17 cellular contexts compared by ENCODE assay signal in genomic region chr1:93630168-93630567, GRCh38.
"Had no signal": no experiment of that assay in that cellular context is flagged by ENCODE, and none has a peak within 500 bp of the region (broad histone marks: within the 10 kb centered on the region; RNA-seq: fewer than 3 reads in every experiment).

No MANE protein-coding gene starts in this region.

- H3K27me3 Mint-ChIP-seq: activated CD4-positive, alpha-beta memory T cell treated with anti-CD3 and anti-CD28 coated beads, Interleukin-2, amount 10 ng/mL, durations not matched to agents 7 days and 5 days; activated CD4-positive, alpha-beta T cell treated with anti-CD3 and anti-CD28 coated beads, Interleukin-2, amount 10 ng/mL, durations not matched to agents 7 days and 5 days; activated T-cell treated with anti-CD3 and anti-CD28 coated beads, Interleukin-2, amount 50 U/mL, for 24 hours; stimulated activated naive CD8-positive, alpha-beta T cell treated with anti-CD3 and anti-CD28 coated beads, Interleukin-15, amount 100 ng/mL, for 72 hours had no signal

- DNase-seq: activated CD4-positive, alpha-beta T cell treated with anti-CD3 and anti-CD28 coated beads for 1 hour; activated CD8-positive, alpha-beta memory T cell treated with anti-CD3 and anti-CD28 coated beads, Interleukin-2, amount 50 U/mL, for 48 hours; activated naive CD4-positive, alpha-beta T cell; activated T-cell treated with anti-CD3 and anti-CD28 coated beads, Interleukin-2, amount 50 U/mL, for 24 hours; effector CD8-positive, alpha-beta T cell; left ventricle myocardium inferior had no signal

- H3K27ac Mint-ChIP-seq: activated CD4-positive, alpha-beta memory T cell treated with anti-CD3 and anti-CD28 coated beads, Interleukin-2, amount 10 ng/mL, durations not matched to agents 7 days and 5 days; activated CD4-positive, alpha-beta T cell treated with anti-CD3 and anti-CD28 coated beads, Interleukin-2, amount 10 ng/mL, durations not matched to agents 7 days and 5 days; activated naive CD4-positive, alpha-beta T cell treated with anti-CD3 and anti-CD28 coated beads, Interleukin-2, amount 50 U/mL, for 72 hours; activated T-cell treated with anti-CD3 and anti-CD28 coated beads, Interleukin-2, amount 50 U/mL, for 24 hours; nephron progenitor cell; stimulated activated effector memory CD8-positive, alpha-beta T cell treated with anti-CD3 and anti-CD28 coated beads, Interleukin-12 subunit alpha, Interleukin-12 subunit beta, amount 100 ng/mL, for 72 hours; stimulated activated naive CD8-positive, alpha-beta T cell treated with anti-CD3 and anti-CD28 coated beads, Interleukin-15, amount 100 ng/mL, for 72 hours; WTC11 had no signal

- H3K4me1 Mint-ChIP-seq: activated CD4-positive, alpha-beta T cell treated with anti-CD3 and anti-CD28 coated beads, Interleukin-2, amount 10 ng/mL, durations not matched to agents 7 days and 5 days; stimulated activated naive CD8-positive, alpha-beta T cell treated with anti-CD3 and anti-CD28 coated beads, Interleukin-15, amount 100 ng/mL, for 72 hours had no signal

- H3K4me3 Mint-ChIP-seq: activated CD4-positive, alpha-beta memory T cell treated with anti-CD3 and anti-CD28 coated beads, Interleukin-2, amount 10 ng/mL, durations not matched to agents 7 days and 5 days; activated CD4-positive, alpha-beta T cell treated with anti-CD3 and anti-CD28 coated beads, Interleukin-2, amount 10 ng/mL, durations not matched to agents 7 days and 5 days; activated T-cell treated with anti-CD3 and anti-CD28 coated beads, Interleukin-2, amount 50 U/mL, for 24 hours; nephron progenitor cell; stimulated activated effector memory CD8-positive, alpha-beta T cell treated with anti-CD3 and anti-CD28 coated beads, Interleukin-12 subunit alpha, Interleukin-12 subunit beta, amount 100 ng/mL, for 72 hours; stimulated activated naive CD8-positive, alpha-beta T cell treated with anti-CD3 and anti-CD28 coated beads, Interleukin-15, amount 100 ng/mL, for 72 hours; WTC11 had no signal

- H3K27me3 ChIP-seq: pancreas, tibial artery had no signal

- H3K4me1 ChIP-seq: pancreas, prostate gland had no signal

- H3K27ac ChIP-seq: left ventricle myocardium inferior, pancreas, skin epidermis had no signal

- H3K9me3 ChIP-seq: left ventricle myocardium inferior, pancreas, prostate gland, tibial artery had no signal

- H3K9me3 Mint-ChIP-seq: activated CD4-positive, alpha-beta memory T cell treated with anti-CD3 and anti-CD28 coated beads, Interleukin-2, amount 10 ng/mL, durations not matched to agents 7 days and 5 days; activated CD4-positive, alpha-beta T cell treated with anti-CD3 and anti-CD28 coated beads, Interleukin-2, amount 10 ng/mL, durations not matched to agents 7 days and 5 days; activated naive CD4-positive, alpha-beta T cell treated with anti-CD3 and anti-CD28 coated beads, Interleukin-2, amount 50 U/mL, for 72 hours; activated T-cell treated with anti-CD3 and anti-CD28 coated beads, Interleukin-2, amount 50 U/mL, for 24 hours; stimulated activated effector memory CD8-positive, alpha-beta T cell treated with anti-CD3 and anti-CD28 coated beads, Interleukin-12 subunit alpha, Interleukin-12 subunit beta, amount 100 ng/mL, for 72 hours; stimulated activated naive CD8-positive, alpha-beta T cell treated with anti-CD3 and anti-CD28 coated beads, Interleukin-15, amount 100 ng/mL, for 72 hours had no signal

- H3K36me3 ChIP-seq: left ventricle myocardium inferior, pancreas, prostate gland, tibial artery had no signal

- H3K4me3 ChIP-seq: left ventricle myocardium inferior, pancreas, prostate gland, skin epidermis, tibial artery had no signal

- H3K36me3 Mint-ChIP-seq: activated naive CD4-positive, alpha-beta T cell treated with anti-CD3 and anti-CD28 coated beads, Interleukin-2, amount 50 U/mL, for 72 hours; stimulated activated effector memory CD8-positive, alpha-beta T cell treated with anti-CD3 and anti-CD28 coated beads, Interleukin-12 subunit alpha, Interleukin-12 subunit beta, amount 100 ng/mL, for 72 hours had no signal
